In genomic region chr10:133277993-133278576, GRCh38 we compare ENCODE assay signal across 1 cellular context.
TF ChIP-seq lines count a peak whose summit lies in the region.

No MANE protein-coding gene starts in this region.

TF ChIP-seq in liver, 16 proteins besides CTCF, POLR2A, EP300 and RAD21 (continued from another document):
- TF ChIP-seq REST (IDR thresholded peaks at IDR 0.05) (no peak), ATF3 (IDR thresholded peaks at IDR 0.05) (no peak), FOXA2 (IDR thresholded peaks at IDR 0.05) (no peak), MAX (IDR thresholded peaks at IDR 0.05) (no peak), GABPA (IDR thresholded peaks at IDR 0.05 in 1 of 2, conservative IDR thresholded peaks at IDR 0.05 in 1 of 2) (no peak), FOXA1 (IDR thresholded peaks at IDR 0.05) (no peak), SP1 (IDR thresholded peaks at IDR 0.05) (peak; percentile 54), ZBTB33 (IDR thresholded peaks at IDR 0.05) (no peak)
TF ChIP-seq in liver: peak in this region for 3.
